ENCODE assay signal across 1 cellular context in the genomic region with DNA sequence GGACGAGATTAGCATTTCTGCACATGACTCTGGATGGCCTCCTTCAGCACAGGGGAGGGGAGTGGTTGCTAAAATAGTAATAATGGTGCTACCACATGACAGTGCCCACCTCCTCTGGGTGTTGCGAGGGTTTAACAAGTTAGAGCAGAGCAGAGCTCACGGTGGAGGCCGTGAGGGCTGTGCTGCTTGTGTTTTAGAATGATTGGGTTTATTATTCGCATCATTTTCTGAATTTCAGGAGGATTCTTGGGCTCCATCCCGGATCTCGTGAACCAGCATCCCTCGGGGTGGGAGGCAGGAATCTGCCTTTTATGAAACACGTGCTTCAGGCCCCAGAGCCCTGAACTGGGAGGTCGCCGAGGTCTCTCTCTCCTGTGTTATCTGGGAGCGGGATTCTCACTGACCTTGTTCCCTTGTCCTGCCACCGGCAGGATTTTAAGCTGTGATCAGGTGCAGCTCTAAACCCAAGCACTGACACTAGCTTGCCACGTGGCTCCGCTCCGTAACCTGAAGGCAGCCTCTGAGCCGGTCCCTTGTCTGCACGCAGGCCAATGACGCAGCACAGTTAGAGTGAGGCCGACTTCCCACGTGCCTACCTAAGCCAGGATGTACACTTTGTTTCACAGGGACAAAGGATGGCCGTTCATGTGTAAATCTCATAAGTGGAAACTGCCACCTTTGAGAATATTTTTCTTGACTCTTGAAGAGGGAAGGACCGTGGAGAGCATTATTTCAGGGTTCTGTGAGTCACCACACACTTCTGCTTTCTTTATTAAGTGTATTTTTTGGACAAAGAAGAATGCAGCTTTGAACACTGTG.
TF ChIP-seq lines count a peak whose summit lies in the region.

No MANE protein-coding gene starts in this region.

TF ChIP-seq in H1, 55 proteins besides CTCF, POLR2A, EP300 and RAD21:
- no peak for TF ChIP-seq E2F6 (IDR thresholded peaks at IDR 0.05)
- TF ChIP-seq, protein P1, sequence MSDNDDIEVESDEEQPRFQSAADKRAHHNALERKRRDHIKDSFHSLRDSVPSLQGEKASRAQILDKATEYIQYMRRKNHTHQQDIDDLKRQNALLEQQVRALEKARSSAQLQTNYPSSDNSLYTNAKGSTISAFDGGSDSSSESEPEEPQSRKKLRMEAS (IDR thresholded peaks at IDR 0.05): peak; percentile 12; the same call in 1 of the 2 replicates
TF ChIP-seq in H1: peak in this region for 1.
